In the genomic region with DNA sequence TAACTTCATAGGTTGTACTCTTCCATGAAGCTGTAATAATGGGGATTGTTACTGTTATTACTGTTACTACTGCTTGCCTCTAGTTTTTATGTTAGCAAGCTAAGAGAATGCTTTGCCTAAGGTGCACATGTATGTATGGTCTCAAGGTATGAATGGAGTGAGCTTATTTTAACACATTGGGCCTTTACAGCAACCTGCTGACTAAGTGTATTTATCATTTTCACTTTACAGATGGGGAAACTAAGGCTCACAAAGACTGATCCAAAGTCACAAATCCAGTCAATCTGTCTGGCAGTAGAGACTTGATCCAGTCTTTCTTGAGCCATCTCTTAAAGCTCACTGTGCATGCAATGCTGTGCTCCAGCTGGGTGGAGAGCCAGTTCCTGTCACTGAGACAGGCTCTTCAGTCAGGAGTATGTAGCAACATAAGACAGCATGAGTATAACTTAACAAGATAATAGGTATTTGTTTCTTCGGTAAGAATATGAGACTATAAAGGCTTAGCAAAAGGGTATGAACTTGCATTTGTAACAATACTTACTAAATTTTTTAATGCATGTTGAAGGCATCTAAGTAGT, we compare ENCODE assay signal across 23 cellular contexts.
A peak's percentile ranks its signal among the peaks of the same experiment; 100 is the strongest.
DNase-seq lines count a peak whose midpoint lies in the region; ATAC-seq, FAIRE-seq and TF ChIP-seq lines count a peak whose summit lies in the region.
"Had no signal": no experiment of that assay in that cellular context is flagged by ENCODE, and none has a peak within 500 bp of the region (broad histone marks: within the 10 kb centered on the region; RNA-seq: fewer than 3 reads in every experiment).

No MANE protein-coding gene starts in this region.

- H3K79me2 ChIP-seq in DOHH2 (ENCODE audit: control insufficient read depth, low read length) (peaks cover 23% of the 10 kb centered on the region), K562 (ENCODE audit: control insufficient read depth, insufficient read depth, low read length) (peaks cover 8% of the 10 kb centered on the region; the same call in 2 of the 3 replicates)

- CTCF ChIA-PET in K562 (lab: Yijun Ruan, JAX; ENCODE audit: low intra/inter-chr PET ratio), result no interaction called here

- H3K27me3 ChIP-seq in DOHH2 (ENCODE audit: control insufficient read depth, low read length) (no peaks in the 10 kb centered on the region), K562 (ENCODE audit: control insufficient read depth in 2 of 2, insufficient read depth in 2 of 2, low read length in 2 of 2) (no peaks in the 10 kb centered on the region), subcutaneous abdominal adipose tissue (ENCODE audit: control insufficient read depth in 5 of 5, insufficient read depth in 4 of 5, low read length in 5 of 5) (no peaks in the 10 kb centered on the region), testis (no peaks in the 10 kb centered on the region)
- H3K27me3 ChIP-seq: SJCRH30 had no signal

- H4K20me1 ChIP-seq in DOHH2 (ENCODE audit: control insufficient read depth, insufficient read depth, low read depth, low read length) (no peaks in the 10 kb centered on the region), K562 (replicated peaks; ENCODE audit: control insufficient read depth, insufficient read depth, low read length) (no peaks in the 10 kb centered on the region)

- TF ChIP-seq POLR2A in K562 (conservative IDR thresholded peaks at IDR 0.05) (no peak), testis (IDR thresholded peaks at IDR 0.05) (no peak), GM18505 (IDR thresholded peaks at IDR 0.05; ENCODE audit: borderline replicate concordance, extremely low read depth, insufficient read depth, insufficient read length) (no peak)

- peak; percentile 55 for FAIRE-seq in K562 (lab: Jason Lieb, UNC)
- FAIRE-seq: D721Med, G401.6 had no signal

- H3K4me3 ChIP-seq in DOHH2 (ENCODE audit: low read length) (peak overlapping the region; percentile 60; the same call in 1 of the 2 replicates), K562 (no peak overlapping the region), subcutaneous abdominal adipose tissue (ENCODE audit: low read depth in 1 of 5, low read length in 5 of 5) (no peak overlapping the region), testis (no peak overlapping the region)
- H3K4me3 ChIP-seq: PC-9, SJCRH30 had no signal

- peaks cover 39% of the 10 kb centered on the region for H3K36me3 Mint-ChIP-seq in activated T-cell treated with anti-CD3 and anti-CD28 coated beads, Interleukin-2, amount 50 U/mL, for 24 hours (ENCODE audit: low read depth)

- H3K27ac ChIP-seq in DOHH2 (ENCODE audit: low read depth, low read length) (peak overlapping the region; percentile 93), K562 (ENCODE audit: extremely low read depth, low read depth, low read length) (peak overlapping the region; percentile 71), subcutaneous abdominal adipose tissue (ENCODE audit: low read depth, low read length) (peak overlapping the region; percentile 52), testis (no peak overlapping the region)
- H3K27ac ChIP-seq: 22Rv1, PC-9, SJCRH30 had no signal

- H3K4me1 ChIP-seq in DOHH2 (ENCODE audit: control insufficient read depth, low read length), result peaks cover 57% of the 10 kb centered on the region
- peaks cover 10 to 28% of the 10 kb centered on the region in 2 experiments; a peak in 4 of 5 replicates for H3K4me1 ChIP-seq in K562 (replicated peaks in 1 of 2; ENCODE audit: control insufficient read depth in 2 of 2, insufficient read depth in 2 of 2, low read length in 2 of 2)
- H3K4me1 ChIP-seq in subcutaneous abdominal adipose tissue (ENCODE audit: control insufficient read depth in 5 of 5, insufficient read depth in 5 of 5, low read length in 5 of 5), result peaks cover 0 to 29% (median 4%) of the 10 kb centered on the region in 5 donors
- H3K4me1 ChIP-seq in testis, result no peaks in the 10 kb centered on the region

- H3K4me1 Mint-ChIP-seq in activated T-cell treated with anti-CD3 and anti-CD28 coated beads, Interleukin-2, amount 50 U/mL, for 24 hours (ENCODE audit: low read depth), result peaks cover 11% of the 10 kb centered on the region

- in situ Hi-C loops in K562 (cut with MboI), result no loop called here

- peak overlapping the region; percentile 52; the same call in 1 of the 2 replicates for H2AFZ ChIP-seq in K562 (ENCODE audit: low read depth, low read length)
- H2AFZ ChIP-seq: PC-9 had no signal

- intact Hi-C loops in K562 (cut with micrococcal nuclease) (loop anchor here (5.0 kb wide), 1 partner anchor 97 kb away; a partner anchor contains a TSS), testis (cut with DNase I; ENCODE audit: low total_unique reads) (no loop called here)

- DNase-seq in activated T-cell treated with anti-CD3 and anti-CD28 coated beads, Interleukin-2, amount 50 U/mL, for 24 hours, result no peak
- DNase-seq in activated T-cell treated with anti-CD3 and anti-CD28 coated beads, Interleukin-2, amount 50 U/mL, for 1 hour, result no peak
- peak in 2 of 4 experiments; percentile 14 to 18 for DNase-seq in K562 (ENCODE audit: extremely low read depth in 1 of 4, low spot score in 3 of 4)
- DNase-seq in testis, result no peak
- DNase-seq: CD4-positive, alpha-beta T cell; KBM-7; NCI-H2029; NCI-H446 treated with DMSO at 0.1 percent for 48 hours; NCI-H526; NCI-H82; NK-92 treated with Interleukin-12 subunit alpha and Interleukin-12 subunit beta, amount 100 ng/mL, for 24 hours; PC-9; SJCRH30 had no signal

- POLR2A ChIA-PET in K562 (lab: Yijun Ruan, JAX), result interaction anchor here (0.5 to 1.7 kb wide), 8 partner anchors 10 to 1467 kb away, joined by 3 to 6 read pairs (median 4); a partner anchor contains a TSS

- no peaks in the 10 kb centered on the region for H3K9me2 ChIP-seq in DOHH2 (replicated peaks; ENCODE audit: control insufficient read depth, low read length)

- H3K9ac ChIP-seq in K562 (ENCODE audit: insufficient read depth in 1 of 2, low read depth in 2 of 2, low read length in 2 of 2) (peak overlapping the region in 1 of 2 experiments; percentile 51; a peak in 2 of 4 replicates), subcutaneous abdominal adipose tissue (ENCODE audit: low read length in 5 of 5) (no peak overlapping the region)

- TF ChIP-seq CTCF in DOHH2 (IDR thresholded peaks at IDR 0.05; ENCODE audit: low read depth, low read length, poor library complexity, severe bottlenecking) (no peak), K562 (IDR thresholded peaks at IDR 0.05 in 2 of 3, conservative IDR thresholded peaks at IDR 0.05 in 1 of 3; ENCODE audit: insufficient read depth in 2 of 3, low read depth in 1 of 3, low read length in 3 of 3) (no peak), testis (IDR thresholded peaks at IDR 0.05) (no peak)

- ATAC-seq in K562, result peak; percentile 60
- ATAC-seq in HG03175 (IDR thresholded peaks at IDR 0.05; ENCODE audit: unreplicated experiment), result no peak
- ATAC-seq in GM18505 (IDR thresholded peaks at IDR 0.05; ENCODE audit: unreplicated experiment), result no peak
- ATAC-seq: HCT116, Right ventricle myocardium inferior, SK-N-SH treated with all-trans-retinoic acid at 6 μM for 48 hours had no signal

- peak overlapping the region; percentile 11 for H3K27ac Mint-ChIP-seq in activated T-cell treated with anti-CD3 and anti-CD28 coated beads, Interleukin-2, amount 50 U/mL, for 24 hours
- H3K27ac Mint-ChIP-seq: CD4-positive, alpha-beta T cell had no signal

- H3K9me3 ChIP-seq in DOHH2 (ENCODE audit: control insufficient read depth, insufficient read depth, low read length) (no peaks in the 10 kb centered on the region), K562 (replicated peaks; ENCODE audit: control insufficient read depth, insufficient read depth, low read depth, low read length) (no peaks in the 10 kb centered on the region), subcutaneous abdominal adipose tissue (ENCODE audit: control insufficient read depth in 5 of 5, low read length in 5 of 5) (no peaks in the 10 kb centered on the region), testis (no peaks in the 10 kb centered on the region)
- H3K9me3 ChIP-seq: SJCRH30 had no signal

- BruUV-seq in K562 (replicated peaks; lab: Mats Ljungman, UMichigan), result no TSS peak

- H3K9me1 ChIP-seq in K562 (ENCODE audit: control insufficient read depth, insufficient read depth, low read length), result no peaks in the 10 kb centered on the region

- no peak for TF ChIP-seq EP300 in K562 (IDR thresholded peaks at IDR 0.05; ENCODE audit: low read length)

- H3F3A ChIP-seq in DOHH2 (ENCODE audit: control insufficient read depth, insufficient read depth), result peaks cover 21% of the 10 kb centered on the region

- WGBS in K562 (ENCODE audit: insufficient coverage, low coverage, missing lambda C conversion rate), result 46% methylated on average over 1 of the region's 1 CpG
- WGBS in testis, 2 donors, result 79 to 80% methylated on average over 1 of the region's 1 CpG

- H3K36me3 ChIP-seq in DOHH2 (ENCODE audit: control insufficient read depth, low read length) (peaks cover 40% of the 10 kb centered on the region), K562 (ENCODE audit: control insufficient read depth, insufficient read depth, low read length) (peaks cover 19% of the 10 kb centered on the region; the same call in 2 of the 3 replicates), subcutaneous abdominal adipose tissue (ENCODE audit: control insufficient read depth in 5 of 5, insufficient read depth in 5 of 5, low read length in 5 of 5) (peaks cover 28 to 75% (median 57%) of the 10 kb centered on the region in 5 donors), testis (ENCODE audit: low read depth, missing control alignments) (no peaks in the 10 kb centered on the region)
- H3K36me3 ChIP-seq: SJCRH30 had no signal

- no peak overlapping the region for H3K4me3 Mint-ChIP-seq in activated T-cell treated with anti-CD3 and anti-CD28 coated beads, Interleukin-2, amount 50 U/mL, for 24 hours
- H3K4me3 Mint-ChIP-seq: CD4-positive, alpha-beta T cell had no signal

- H3K4me2 ChIP-seq in DOHH2 (ENCODE audit: low read length) (peak overlapping the region; percentile 83), K562 (ENCODE audit: insufficient read depth, low read length) (peak overlapping the region; percentile 61; the same call in 1 of the 2 replicates)
- H3K4me2 ChIP-seq: PC-9 had no signal

- no peaks in the 10 kb centered on the region for H3K9me3 Mint-ChIP-seq in activated T-cell treated with anti-CD3 and anti-CD28 coated beads, Interleukin-2, amount 50 U/mL, for 24 hours
- H3K9me3 Mint-ChIP-seq: CD4-positive, alpha-beta T cell had no signal

- no peak for TF ChIP-seq RAD21 in K562 (CRISPR knock-in tag; conservative IDR thresholded peaks at IDR 0.05 in 1 of 2, IDR thresholded peaks at IDR 0.05 in 1 of 2)

- H3K27me3 Mint-ChIP-seq in activated T-cell treated with anti-CD3 and anti-CD28 coated beads, Interleukin-2, amount 50 U/mL, for 24 hours, result no peaks in the 10 kb centered on the region
- H3K27me3 Mint-ChIP-seq: CD4-positive, alpha-beta T cell had no signal

TF ChIP-seq in K562, 482 proteins besides CTCF, POLR2A, EP300 and RAD21 (continues in another document):
- TF ChIP-seq C11orf30 (IDR thresholded peaks at IDR 0.05; ENCODE audit: low read depth), result peak; percentile 69
- TF ChIP-seq, protein P1, sequence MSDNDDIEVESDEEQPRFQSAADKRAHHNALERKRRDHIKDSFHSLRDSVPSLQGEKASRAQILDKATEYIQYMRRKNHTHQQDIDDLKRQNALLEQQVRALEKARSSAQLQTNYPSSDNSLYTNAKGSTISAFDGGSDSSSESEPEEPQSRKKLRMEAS (CRISPR knock-in tag; IDR thresholded peaks at IDR 0.05), result no peak
- TF ChIP-seq HNRNPH1 (optimal IDR thresholded peaks at IDR 0.05; ENCODE audit: low read depth, low read length), result no peak
- no peak for TF ChIP-seq SIN3B (IDR thresholded peaks at IDR 0.05; ENCODE audit: low read depth)
- peak; percentile 86 for TF ChIP-seq ZNF316 (IDR thresholded peaks at IDR 0.05)

Comparison
In these comparisons a context has a peak if more than half of its experiments do, and no peak if none do; other contexts are left out.
1. H3K27ac ChIP-seq: peak in DOHH2 (single experiment), K562 (single experiment) and subcutaneous abdominal adipose tissue (single experiment); none in testis (0 of 2).